In genomic region chr14:64693766-64694165, GRCh38 we compare ENCODE assay signal across 17 cellular contexts. TPM values are rescaled to one million over a fixed set of nuclear protein-coding genes. Genes with fewer than 3 reads are reported as not detected.
A peak's percentile ranks its signal among the peaks of the same experiment; 100 is the strongest.
DNase-seq lines count a peak whose midpoint lies in the region; ATAC-seq, FAIRE-seq and TF ChIP-seq lines count a peak whose summit lies in the region.
"Had no signal": no experiment of that assay in that cellular context is flagged by ENCODE, and none has a peak within 500 bp of the region (broad histone marks: within the 10 kb centered on the region; RNA-seq: fewer than 3 reads in every experiment).

No MANE protein-coding gene starts in this region.

- no peak for ATAC-seq in HG03045 (IDR thresholded peaks at IDR 0.05; ENCODE audit: unreplicated experiment)
- ATAC-seq: activated CD8-positive, alpha-beta T cell treated with anti-CD3 and anti-CD28 coated beads for 36 hours; activated T-cell treated with anti-CD3 and anti-CD28 coated beads, Interleukin-2, amount 50 U/mL, for 4 hours had no signal

- no peaks in the 10 kb centered on the region; a peak in 1 of 22 replicates for H4K20me1 ChIP-seq in BLaER1 treated with 17β-estradiol and CSF1 and Interleukin-3, amounts not matched to agents 10 nM and 100 nM

- intact Hi-C loops in dorsolateral prefrontal cortex (cut with DNase I), result no loop called here
- intact Hi-C loops in kidney (cut with DNase I), result no loop called here

- H3K27ac ChIP-seq in BLaER1 treated with 17β-estradiol and CSF1 and Interleukin-3, amounts not matched to agents 10 nM and 100 nM, result peak overlapping the region in 1 of 11 experiments; percentile 22; a peak in 1 of 22 replicates
- peak overlapping the region in 58 of 59 donors; percentile 20 to 91 (median 79) for H3K27ac ChIP-seq in dorsolateral prefrontal cortex
- peak overlapping the region; percentile 26 for H3K27ac ChIP-seq in parathyroid adenoma
- peak overlapping the region in 1 of 2 donors; percentile 52 for H3K27ac ChIP-seq in kidney (ENCODE audit: low read depth in 2 of 2, low read length in 2 of 2)

- peak overlapping the region; percentile 63 for H2AFZ ChIP-seq in parathyroid adenoma

- no peak for FAIRE-seq in kidney (lab: Jason Lieb, UNC)

- H3K9me3 ChIP-seq in BLaER1 treated with 17β-estradiol and CSF1 and Interleukin-3, amounts not matched to agents 10 nM and 100 nM (replicated peaks in 1 of 11), result no peaks in the 10 kb centered on the region
- H3K9me3 ChIP-seq in parathyroid adenoma (ENCODE audit: control insufficient read depth, low read length) (no peaks in the 10 kb centered on the region), kidney (ENCODE audit: control insufficient read depth in 1 of 2, low read length in 2 of 2) (no peaks in the 10 kb centered on the region)
- H3K9me3 ChIP-seq: spleen had no signal

- TF ChIP-seq CTCF in dorsolateral prefrontal cortex (IDR thresholded peaks at IDR 0.05 in 54 of 56, conservative IDR thresholded peaks at IDR 0.05 in 2 of 56; ENCODE audit: low read depth in 1 of 56, partially characterized antibody in 56 of 56), result no peak
- no peak for TF ChIP-seq CTCF in parathyroid adenoma (IDR thresholded peaks at IDR 0.05)
- no peak for TF ChIP-seq CTCF in kidney (IDR thresholded peaks at IDR 0.05; ENCODE audit: borderline replicate concordance, extremely low read depth, insufficient read depth)

- peak overlapping the region in 1 of 11 experiments; percentile 1; a peak in 1 of 22 replicates for H3K9ac ChIP-seq in BLaER1 treated with 17β-estradiol and CSF1 and Interleukin-3, amounts not matched to agents 10 nM and 100 nM
- H3K9ac ChIP-seq in parathyroid adenoma (no peak overlapping the region), kidney (ENCODE audit: low read length in 2 of 2) (peak overlapping the region in 1 of 2 donors; percentile 20)

- peaks cover 0 to 4% (median 0%) of the 10 kb centered on the region in 11 experiments; a peak in 3 of 22 replicates for H3K27me3 ChIP-seq in BLaER1 treated with 17β-estradiol and CSF1 and Interleukin-3, amounts not matched to agents 10 nM and 100 nM
- H3K27me3 ChIP-seq in dorsolateral prefrontal cortex (no peaks in the 10 kb centered on the region), parathyroid adenoma (ENCODE audit: control insufficient read depth, insufficient read depth, low read length) (no peaks in the 10 kb centered on the region)
- H3K27me3 ChIP-seq: spleen had no signal

- no peaks in the 10 kb centered on the region for H3K36me3 ChIP-seq in BLaER1 treated with 17β-estradiol and CSF1 and Interleukin-3, amounts not matched to agents 10 nM and 100 nM
- H3K36me3 ChIP-seq in parathyroid adenoma (ENCODE audit: control insufficient read depth, insufficient read depth, low read length), result no peaks in the 10 kb centered on the region
- no peaks in the 10 kb centered on the region for H3K36me3 ChIP-seq in kidney (ENCODE audit: control insufficient read depth in 1 of 2, insufficient read depth in 2 of 2, low read length in 2 of 2)
- H3K36me3 ChIP-seq: spleen had no signal

- H3K4me3 ChIP-seq in BLaER1 treated with 17β-estradiol and CSF1 and Interleukin-3, amounts not matched to agents 10 nM and 100 nM, result no peak overlapping the region
- no peak overlapping the region for H3K4me3 ChIP-seq in dorsolateral prefrontal cortex
- no peak overlapping the region for H3K4me3 ChIP-seq in parathyroid adenoma (ENCODE audit: low read depth, low read length)
- no peak overlapping the region for H3K4me3 ChIP-seq in kidney (ENCODE audit: low read length in 2 of 2)
- H3K4me3 ChIP-seq: spleen had no signal

- peak overlapping the region; percentile 24 to 81 (median 63) for H3K4me2 ChIP-seq in BLaER1 treated with 17β-estradiol and CSF1 and Interleukin-3, amounts not matched to agents 10 nM and 100 nM
- H3K4me2 ChIP-seq in parathyroid adenoma (ENCODE audit: low read length), result no peak overlapping the region

- no peaks in the 10 kb centered on the region for H3K79me2 ChIP-seq in parathyroid adenoma

- peak; percentile 74 for DNase-seq in NCI-H1694 treated with DMSO at 0.1 percent for 48 hours (lab: John Stamatoyannopoulos, UW)
- DNase-seq in dorsolateral prefrontal cortex, result peak in 1 of 10 donors; percentile 41
- no peak for DNase-seq in kidney
- DNase-seq in iPS-NIHi11 (ENCODE audit: low spot score), result no peak
- DNase-seq in effector CD4-positive, alpha-beta T cell, result no peak
- DNase-seq: activated B cell treated with CpG ODN at 0.5 μM for 24 hours; activated CD8-positive, alpha-beta T cell treated with anti-CD3 and anti-CD28 coated beads for 36 hours; activated naive CD4-positive, alpha-beta T cell treated with anti-CD3 and anti-CD28 coated beads for 36 hours; activated T-cell treated with anti-CD3 and anti-CD28 coated beads, Interleukin-2, amount 50 U/mL, for 4 hours; EL; IMR-90; naive B cell; NCI-H774; spleen had no signal

- peaks cover 27 to 58% (median 36%) of the 10 kb centered on the region in 10 experiments for H3K4me1 ChIP-seq in BLaER1 treated with 17β-estradiol and CSF1 and Interleukin-3, amounts not matched to agents 10 nM and 100 nM
- H3K4me1 ChIP-seq in parathyroid adenoma (peaks cover 17% of the 10 kb centered on the region), kidney (ENCODE audit: control insufficient read depth in 1 of 2, insufficient read depth in 1 of 2, low read depth in 1 of 2, low read length in 2 of 2) (peaks cover 16 to 18% of the 10 kb centered on the region in 2 donors)

RNA-seq across cellular contexts. Expression of gene PLEKHG3, which starts 10.5 kb away (rescaled TPM):
- total RNA-seq in dorsolateral prefrontal cortex (100 to 1,000 TPM in 43 of 120 experiments, 10 to 100 TPM in 77; 27.1 to 361 (median 85.0) TPM), kidney (127 TPM)
- polyA plus RNA-seq in kidney (ENCODE audit: insufficient read depth, low read depth, low replicate concordance), result 51.9 TPM
